Comparison of ENCODE assay signal across 1 cellular context in the genomic region with DNA sequence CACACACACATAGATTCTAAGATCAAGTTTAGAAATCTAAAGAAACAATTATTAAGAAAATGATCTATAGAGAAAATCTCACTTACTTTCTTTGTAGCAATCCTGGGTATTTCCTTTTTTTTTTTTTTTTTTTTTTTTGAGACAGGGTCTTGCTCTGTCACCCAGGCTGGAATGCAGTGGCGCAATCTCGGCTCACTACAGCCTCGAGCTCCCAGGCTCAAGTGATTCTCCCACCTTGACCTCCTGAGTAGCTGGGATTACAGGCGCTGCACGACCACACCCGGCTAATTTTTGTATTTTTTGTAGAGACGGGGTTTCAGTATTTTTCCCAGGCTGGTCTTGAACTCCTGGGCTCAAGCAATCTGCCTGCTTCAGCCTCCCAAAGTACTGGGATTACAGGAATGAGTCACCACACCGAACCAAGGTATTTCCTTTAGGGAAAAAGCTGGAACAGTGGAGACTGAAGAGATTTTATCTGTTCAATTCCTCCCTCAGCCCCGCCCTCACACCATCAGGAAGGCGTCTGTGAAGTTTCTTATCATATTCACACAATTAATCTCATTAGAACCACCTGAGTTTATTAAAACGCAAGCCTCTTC.
TF ChIP-seq lines count a peak whose summit lies in the region.

A gene with protein sequence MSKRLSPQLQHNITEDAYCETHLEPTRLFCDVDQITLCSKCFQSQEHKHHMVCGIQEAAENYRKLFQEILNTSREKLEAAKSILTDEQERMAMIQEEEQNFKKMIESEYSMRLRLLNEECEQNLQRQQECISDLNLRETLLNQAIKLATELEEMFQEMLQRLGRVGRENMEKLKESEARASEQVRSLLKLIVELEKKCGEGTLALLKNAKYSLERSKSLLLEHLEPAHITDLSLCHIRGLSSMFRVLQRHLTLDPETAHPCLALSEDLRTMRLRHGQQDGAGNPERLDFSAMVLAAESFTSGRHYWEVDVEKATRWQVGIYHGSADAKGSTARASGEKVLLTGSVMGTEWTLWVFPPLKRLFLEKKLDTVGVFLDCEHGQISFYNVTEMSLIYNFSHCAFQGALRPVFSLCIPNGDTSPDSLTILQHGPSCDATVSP (minus strand): TSS at position 447 of the 599 bp plus-strand sequence. CDS start 4,235 bp downstream, outside the sequence.

TF ChIP-seq in GM23338, 12 proteins besides CTCF, POLR2A, EP300 and RAD21 (continued from another document):
- TF ChIP-seq, protein P1, sequence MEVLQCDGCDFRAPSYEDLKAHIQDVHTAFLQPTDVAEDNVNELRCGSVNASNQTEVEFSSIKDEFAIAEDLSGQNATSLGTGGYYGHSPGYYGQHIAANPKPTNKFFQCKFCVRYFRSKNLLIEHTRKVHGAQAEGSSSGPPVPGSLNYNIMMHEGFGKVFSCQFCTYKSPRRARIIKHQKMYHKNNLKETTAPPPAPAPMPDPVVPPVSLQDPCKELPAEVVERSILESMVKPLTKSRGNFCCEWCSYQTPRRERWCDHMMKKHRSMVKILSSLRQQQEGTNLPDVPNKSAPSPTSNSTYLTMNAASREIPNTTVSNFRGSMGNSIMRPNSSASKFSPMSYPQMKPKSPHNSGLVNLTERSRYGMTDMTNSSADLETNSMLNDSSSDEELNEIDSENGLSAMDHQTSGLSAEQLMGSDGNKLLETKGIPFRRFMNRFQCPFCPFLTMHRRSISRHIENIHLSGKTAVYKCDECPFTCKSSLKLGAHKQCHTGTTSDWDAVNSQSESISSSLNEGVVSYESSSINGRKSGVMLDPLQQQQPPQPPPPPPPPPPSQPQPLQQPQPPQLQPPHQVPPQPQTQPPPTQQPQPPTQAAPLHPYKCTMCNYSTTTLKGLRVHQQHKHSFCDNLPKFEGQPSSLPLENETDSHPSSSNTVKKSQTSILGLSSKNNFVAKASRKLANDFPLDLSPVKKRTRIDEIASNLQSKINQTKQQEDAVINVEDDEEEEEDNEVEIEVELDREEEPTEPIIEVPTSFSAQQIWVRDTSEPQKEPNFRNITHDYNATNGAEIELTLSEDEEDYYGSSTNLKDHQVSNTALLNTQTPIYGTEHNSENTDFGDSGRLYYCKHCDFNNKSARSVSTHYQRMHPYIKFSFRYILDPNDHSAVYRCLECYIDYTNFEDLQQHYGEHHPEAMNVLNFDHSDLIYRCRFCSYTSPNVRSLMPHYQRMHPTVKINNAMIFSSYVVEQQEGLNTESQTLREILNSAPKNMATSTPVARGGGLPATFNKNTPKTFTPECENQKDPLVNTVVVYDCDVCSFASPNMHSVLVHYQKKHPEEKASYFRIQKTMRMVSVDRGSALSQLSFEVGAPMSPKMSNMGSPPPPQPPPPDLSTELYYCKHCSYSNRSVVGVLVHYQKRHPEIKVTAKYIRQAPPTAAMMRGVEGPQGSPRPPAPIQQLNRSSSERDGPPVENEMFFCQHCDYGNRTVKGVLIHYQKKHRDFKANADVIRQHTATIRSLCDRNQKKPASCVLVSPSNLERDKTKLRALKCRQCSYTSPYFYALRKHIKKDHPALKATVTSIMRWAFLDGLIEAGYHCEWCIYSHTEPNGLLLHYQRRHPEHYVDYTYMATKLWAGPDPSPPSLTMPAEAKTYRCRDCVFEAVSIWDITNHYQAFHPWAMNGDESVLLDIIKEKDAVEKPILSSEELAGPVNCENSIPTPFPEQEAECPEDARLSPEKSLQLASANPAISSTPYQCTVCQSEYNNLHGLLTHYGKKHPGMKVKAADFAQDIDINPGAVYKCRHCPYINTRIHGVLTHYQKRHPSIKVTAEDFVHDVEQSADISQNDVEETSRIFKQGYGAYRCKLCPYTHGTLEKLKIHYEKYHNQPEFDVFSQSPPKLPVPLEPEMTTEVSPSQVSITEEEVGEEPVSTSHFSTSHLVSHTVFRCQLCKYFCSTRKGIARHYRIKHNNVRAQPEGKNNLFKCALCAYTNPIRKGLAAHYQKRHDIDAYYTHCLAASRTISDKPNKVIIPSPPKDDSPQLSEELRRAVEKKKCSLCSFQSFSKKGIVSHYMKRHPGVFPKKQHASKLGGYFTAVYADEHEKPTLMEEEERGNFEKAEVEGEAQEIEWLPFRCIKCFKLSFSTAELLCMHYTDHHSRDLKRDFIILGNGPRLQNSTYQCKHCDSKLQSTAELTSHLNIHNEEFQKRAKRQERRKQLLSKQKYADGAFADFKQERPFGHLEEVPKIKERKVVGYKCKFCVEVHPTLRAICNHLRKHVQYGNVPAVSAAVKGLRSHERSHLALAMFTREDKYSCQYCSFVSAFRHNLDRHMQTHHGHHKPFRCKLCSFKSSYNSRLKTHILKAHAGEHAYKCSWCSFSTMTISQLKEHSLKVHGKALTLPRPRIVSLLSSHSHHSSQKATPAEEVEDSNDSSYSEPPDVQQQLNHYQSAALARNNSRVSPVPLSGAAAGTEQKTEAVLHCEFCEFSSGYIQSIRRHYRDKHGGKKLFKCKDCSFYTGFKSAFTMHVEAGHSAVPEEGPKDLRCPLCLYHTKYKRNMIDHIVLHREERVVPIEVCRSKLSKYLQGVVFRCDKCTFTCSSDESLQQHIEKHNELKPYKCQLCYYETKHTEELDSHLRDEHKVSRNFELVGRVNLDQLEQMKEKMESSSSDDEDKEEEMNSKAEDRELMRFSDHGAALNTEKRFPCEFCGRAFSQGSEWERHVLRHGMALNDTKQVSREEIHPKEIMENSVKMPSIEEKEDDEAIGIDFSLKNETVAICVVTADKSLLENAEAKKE (CRISPR knock-in tag; IDR thresholded peaks at IDR 0.05): no peak
- TF ChIP-seq CREB1 (CRISPR knock-in tag; IDR thresholded peaks at IDR 0.05; ENCODE audit: low read depth) (no peak), STAT1 (IDR thresholded peaks at IDR 0.05; ENCODE audit: unreplicated experiment) (no peak), ZNF114 (CRISPR knock-in tag; IDR thresholded peaks at IDR 0.05) (no peak), ZNF331 (CRISPR knock-in tag; IDR thresholded peaks at IDR 0.05; ENCODE audit: low read depth) (no peak), POLR2AphosphoS5 (IDR thresholded peaks at IDR 0.05; ENCODE audit: low read depth) (no peak), EZH2phosphoT487 (IDR thresholded peaks at IDR 0.05; ENCODE audit: unreplicated experiment) (no peak), NANOG (IDR thresholded peaks at IDR 0.05; ENCODE audit: borderline replicate concordance) (no peak), JUNB (IDR thresholded peaks at IDR 0.05; ENCODE audit: unreplicated experiment) (no peak)
- TF ChIP-seq, protein P2, sequence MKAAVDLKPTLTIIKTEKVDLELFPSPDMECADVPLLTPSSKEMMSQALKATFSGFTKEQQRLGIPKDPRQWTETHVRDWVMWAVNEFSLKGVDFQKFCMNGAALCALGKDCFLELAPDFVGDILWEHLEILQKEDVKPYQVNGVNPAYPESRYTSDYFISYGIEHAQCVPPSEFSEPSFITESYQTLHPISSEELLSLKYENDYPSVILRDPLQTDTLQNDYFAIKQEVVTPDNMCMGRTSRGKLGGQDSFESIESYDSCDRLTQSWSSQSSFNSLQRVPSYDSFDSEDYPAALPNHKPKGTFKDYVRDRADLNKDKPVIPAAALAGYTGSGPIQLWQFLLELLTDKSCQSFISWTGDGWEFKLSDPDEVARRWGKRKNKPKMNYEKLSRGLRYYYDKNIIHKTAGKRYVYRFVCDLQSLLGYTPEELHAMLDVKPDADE (IDR thresholded peaks at IDR 0.05): no peak
- TF ChIP-seq, protein P3, sequence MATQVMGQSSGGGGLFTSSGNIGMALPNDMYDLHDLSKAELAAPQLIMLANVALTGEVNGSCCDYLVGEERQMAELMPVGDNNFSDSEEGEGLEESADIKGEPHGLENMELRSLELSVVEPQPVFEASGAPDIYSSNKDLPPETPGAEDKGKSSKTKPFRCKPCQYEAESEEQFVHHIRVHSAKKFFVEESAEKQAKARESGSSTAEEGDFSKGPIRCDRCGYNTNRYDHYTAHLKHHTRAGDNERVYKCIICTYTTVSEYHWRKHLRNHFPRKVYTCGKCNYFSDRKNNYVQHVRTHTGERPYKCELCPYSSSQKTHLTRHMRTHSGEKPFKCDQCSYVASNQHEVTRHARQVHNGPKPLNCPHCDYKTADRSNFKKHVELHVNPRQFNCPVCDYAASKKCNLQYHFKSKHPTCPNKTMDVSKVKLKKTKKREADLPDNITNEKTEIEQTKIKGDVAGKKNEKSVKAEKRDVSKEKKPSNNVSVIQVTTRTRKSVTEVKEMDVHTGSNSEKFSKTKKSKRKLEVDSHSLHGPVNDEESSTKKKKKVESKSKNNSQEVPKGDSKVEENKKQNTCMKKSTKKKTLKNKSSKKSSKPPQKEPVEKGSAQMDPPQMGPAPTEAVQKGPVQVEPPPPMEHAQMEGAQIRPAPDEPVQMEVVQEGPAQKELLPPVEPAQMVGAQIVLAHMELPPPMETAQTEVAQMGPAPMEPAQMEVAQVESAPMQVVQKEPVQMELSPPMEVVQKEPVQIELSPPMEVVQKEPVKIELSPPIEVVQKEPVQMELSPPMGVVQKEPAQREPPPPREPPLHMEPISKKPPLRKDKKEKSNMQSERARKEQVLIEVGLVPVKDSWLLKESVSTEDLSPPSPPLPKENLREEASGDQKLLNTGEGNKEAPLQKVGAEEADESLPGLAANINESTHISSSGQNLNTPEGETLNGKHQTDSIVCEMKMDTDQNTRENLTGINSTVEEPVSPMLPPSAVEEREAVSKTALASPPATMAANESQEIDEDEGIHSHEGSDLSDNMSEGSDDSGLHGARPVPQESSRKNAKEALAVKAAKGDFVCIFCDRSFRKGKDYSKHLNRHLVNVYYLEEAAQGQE (IDR thresholded peaks at IDR 0.05; ENCODE audit: unreplicated experiment): no peak
